7 cellular contexts compared by ENCODE assay signal in genomic region chr15:63971427-63971805, GRCh38.
DNase-seq lines count a peak whose midpoint lies in the region; ATAC-seq and TF ChIP-seq lines count a peak whose summit lies in the region.

No MANE protein-coding gene starts in this region.

- H3K9ac ChIP-seq in H9 (ENCODE audit: extremely low read depth, insufficient read length, low read length): no peak overlapping the region

- H3K4me2 ChIP-seq in H9 (ENCODE audit: insufficient read depth, insufficient read length, low read length): no peak overlapping the region

- H3K23me2 ChIP-seq in H9 (ENCODE audit: insufficient read length, low read depth, low read length, poor library complexity, severe bottlenecking): no peaks in the 10 kb centered on the region

- no CpG with 5 or more reads among the region's 2 CpGs for WGBS in H9 (ENCODE audit: extremely low coverage, insufficient read length, low lambda C conversion rate)

- no peak overlapping the region for H4K8ac ChIP-seq in H9 (replicated peaks; ENCODE audit: insufficient read length, low read depth, low read length)

- H3K4me3 Mint-ChIP-seq in H9 (no peak overlapping the region), immature natural killer cell (peak overlapping the region; percentile 53 to 84 (median 68))

- no peak overlapping the region for H2BK20ac ChIP-seq in H9 (ENCODE audit: low read depth, low read length, poor library complexity, severe bottlenecking)

- no peak for TF ChIP-seq CTCF in H9 (conservative IDR thresholded peaks at IDR 0.05)

- H3K4ac ChIP-seq in H9 (ENCODE audit: low read depth, low read length): no peak overlapping the region

- no peak overlapping the region for H2BK15ac ChIP-seq in H9 (ENCODE audit: low read depth, low read length)

- no peak for TF ChIP-seq POLR2A in erythroblast (IDR thresholded peaks at IDR 0.05; ENCODE audit: low read length)

- H3K9me3 Mint-ChIP-seq in H9 (peaks cover 0 to 2% of the 10 kb centered on the region in 2 experiments; a peak in 4 of 5 replicates), immature natural killer cell (no peaks in the 10 kb centered on the region)

- H3K56ac ChIP-seq in H9 (ENCODE audit: insufficient read length, low read depth, low read length): no peak overlapping the region

- H2BK5ac ChIP-seq in H9 (ENCODE audit: insufficient read length, low read length): no peak overlapping the region

- H3K79me1 ChIP-seq in H9 (ENCODE audit: insufficient read depth, low read depth, low read length, poor library complexity, severe bottlenecking): no peaks in the 10 kb centered on the region

- no peak overlapping the region for H3K27ac ChIP-seq in H9 (ENCODE audit: insufficient read length, low read depth, low read length)

- peak; percentile 30 for DNase-seq in H9
- DNase-seq in activated CD4-positive, alpha-beta T cell treated with anti-CD3 and anti-CD28 coated beads for 4 hours: peak; percentile 50 to 63
- peak in 2 of 3 donors; percentile 23 to 34 for DNase-seq in immature natural killer cell
- peak; percentile 74 for DNase-seq in stimulated activated naive CD8-positive, alpha-beta T cell treated with anti-CD3 and anti-CD28 coated beads, Interleukin-15, Interleukin-2, amounts not matched to agents 100 U/mL and 50 U/mL, for 24 hours
- no peak for DNase-seq in NCI-H2196 (lab: John Stamatoyannopoulos, UW; ENCODE audit: unreplicated experiment)
- no peak for DNase-seq in erythroblast (lab: John Stamatoyannopoulos, UW)
- no peak for DNase-seq in NCI-H2029 treated with DMSO at 0.1 percent for 48 hours (lab: John Stamatoyannopoulos, UW)

- H4K20me1 ChIP-seq in H9 (ENCODE audit: control insufficient read depth, insufficient read depth, insufficient read length): no peaks in the 10 kb centered on the region

- no peaks in the 10 kb centered on the region; a peak in 3 of 7 replicates for H3K36me3 Mint-ChIP-seq in H9 (ENCODE audit: insufficient read depth in 1 of 3, low read depth in 3 of 3)
- no peaks in the 10 kb centered on the region for H3K36me3 Mint-ChIP-seq in immature natural killer cell

- no peak overlapping the region for H2BK120ac ChIP-seq in H9 (ENCODE audit: low read depth, low read length, poor library complexity, severe bottlenecking)

- ATAC-seq in stimulated activated naive CD8-positive, alpha-beta T cell treated with anti-CD3 and anti-CD28 coated beads, Interleukin-15, Interleukin-2, amounts not matched to agents 100 U/mL and 50 U/mL, for 24 hours: peak; percentile 64

- H2BK12ac ChIP-seq in H9 (ENCODE audit: insufficient read length, low read depth, low read length): no peak overlapping the region

- no peak overlapping the region for H3T11ph ChIP-seq in H9 (ENCODE audit: low read length)

- H3K14ac ChIP-seq in H9 (ENCODE audit: insufficient read depth, low read length): no peak overlapping the region

- H3K4me1 Mint-ChIP-seq in H9 (peaks cover 67 to 72% of the 10 kb centered on the region in 2 experiments), immature natural killer cell (peaks cover 40 to 47% of the 10 kb centered on the region in 2 donors)

- H2AFZ ChIP-seq in H9 (ENCODE audit: low read length): no peak overlapping the region

- no peaks in the 10 kb centered on the region for H3K27me3 ChIP-seq in H9 (ENCODE audit: insufficient read depth, low read length)

- H2AK5ac ChIP-seq in H9 (ENCODE audit: insufficient read length, low read length): no peak overlapping the region

- no peaks in the 10 kb centered on the region for H3K9me3 ChIP-seq in H9 (ENCODE audit: control insufficient read depth, low read depth, low read length)

- H3K27me3 Mint-ChIP-seq in H9 (ENCODE audit: low read depth): peaks cover 9% of the 10 kb centered on the region
- peaks cover 0 to 6% (median 0%) of the 10 kb centered on the region in 3 donors for H3K27me3 Mint-ChIP-seq in immature natural killer cell (ENCODE audit: low read depth in 3 of 3)

- H3K27ac Mint-ChIP-seq in H9: no peak overlapping the region
- H3K27ac Mint-ChIP-seq in immature natural killer cell: peak overlapping the region; percentile 79 to 97 (median 93)

- H3K18ac ChIP-seq in H9 (ENCODE audit: insufficient read length, low read depth, low read length): no peak overlapping the region

- no peak overlapping the region for H3K23ac ChIP-seq in H9 (ENCODE audit: insufficient read length, low read depth, low read length)

- H3K4me1 ChIP-seq in H9 (ENCODE audit: insufficient read depth, low read length): peaks cover 17% of the 10 kb centered on the region

- H3K79me2 ChIP-seq in H9 (ENCODE audit: insufficient read depth, low read length): no peaks in the 10 kb centered on the region

- no peak overlapping the region for H4K5ac ChIP-seq in H9 (ENCODE audit: insufficient read length, low read depth, low read length)

- H4K91ac ChIP-seq in H9 (ENCODE audit: insufficient read length, low read depth, low read length): no peak overlapping the region

Comparison
In these comparisons a context has a peak if more than half of its experiments do, and no peak if none do; other contexts are left out.
1. DNase-seq: peak in H9 (single experiment), activated CD4-positive, alpha-beta T cell treated with anti-CD3 and anti-CD28 coated beads for 4 hours (2 of 2), immature natural killer cell (2 of 3) and stimulated activated naive CD8-positive, alpha-beta T cell treated with anti-CD3 and anti-CD28 coated beads, Interleukin-15, Interleukin-2, amounts not matched to agents 100 U/mL and 50 U/mL, for 24 hours (single experiment); none in NCI-H2196 (single experiment), erythroblast (0 of 2) and NCI-H2029 treated with DMSO at 0.1 percent for 48 hours (single experiment).
2. H3K27ac Mint-ChIP-seq: peak in immature natural killer cell (6 of 6); none in H9 (0 of 3).
3. H3K4me3 Mint-ChIP-seq: peak in immature natural killer cell (5 of 5); none in H9 (0 of 2).